In the genomic region with DNA sequence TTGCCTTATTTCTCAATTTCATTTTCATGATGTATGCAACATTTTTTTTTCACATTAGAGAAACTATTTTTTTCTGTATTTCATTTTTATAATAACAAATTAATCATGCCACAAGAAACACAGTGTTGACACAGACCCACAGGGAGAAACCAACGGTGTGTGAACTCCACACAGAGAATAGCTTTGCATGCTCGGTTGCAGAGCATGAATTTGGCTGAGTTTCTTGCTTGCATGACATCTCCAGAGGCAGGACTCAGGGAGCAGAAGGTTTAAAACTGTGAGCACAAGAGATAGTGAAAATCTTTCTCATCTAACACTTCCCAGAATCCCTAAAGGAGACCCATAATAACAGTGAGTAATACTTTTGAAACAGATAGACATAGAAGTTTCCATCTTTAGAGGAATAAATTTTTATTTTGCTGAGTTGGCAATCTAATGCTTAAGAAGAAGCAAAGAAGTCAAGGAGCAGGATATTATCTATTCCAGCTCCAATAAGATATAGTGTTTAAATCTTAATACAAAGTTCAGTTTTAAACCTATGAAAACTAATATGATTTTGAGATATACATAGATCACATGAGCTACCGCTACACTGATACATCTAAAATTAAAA, we compare ENCODE assay signal across 31 cellular contexts.
DNase-seq lines count a peak whose midpoint lies in the region; ATAC-seq, FAIRE-seq and TF ChIP-seq lines count a peak whose summit lies in the region.
"Had no signal": no experiment of that assay in that cellular context is flagged by ENCODE, and none has a peak within 500 bp of the region (broad histone marks: within the 10 kb centered on the region; RNA-seq: fewer than 3 reads in every experiment).

No MANE protein-coding gene starts in this region.

- in situ Hi-C loops in ACHN (cut with HindIII; ENCODE audit: low pct_ligation_motif_present, low pct_unique_long_range_greater_than_20kb, low sequenced_read_pairs) = no loop called here
- in situ Hi-C loops in K562 (cut with MboI) = no loop called here

- DNase-seq in ACHN (peak; percentile 42), NCI-H446 (lab: John Stamatoyannopoulos, UW) (peak; percentile 48 to 74), K562 (ENCODE audit: extremely low read depth in 1 of 4, low spot score in 3 of 4) (no peak), left kidney (ENCODE audit: low read depth, low spot score) (peak; percentile 48), A172 (ENCODE audit: low spot score) (no peak), immature natural killer cell (no peak), mesenteric fat pad (ENCODE audit: low spot score) (no peak)
- DNase-seq: activated CD4-positive, alpha-beta T cell treated with anti-CD3 and anti-CD28 coated beads, Interleukin-2, amount 50 U/mL, for 48 hours; activated naive CD4-positive, alpha-beta T cell; body of pancreas; dermis blood vessel endothelial cell; DMS153; endodermal cell; H7; left colon; NCI-H146; NCI-H510A; PC-9; right cardiac atrium; stimulated activated CD8-positive, alpha-beta memory T cell treated with anti-CD3 and anti-CD28 coated beads, Interleukin-4, amount 100 ng/mL, for 48 hours; T-helper 2 cell; testis had no signal

- TF ChIP-seq CTCF in K562 (IDR thresholded peaks at IDR 0.05 in 2 of 3, conservative IDR thresholded peaks at IDR 0.05 in 1 of 3; ENCODE audit: insufficient read depth in 2 of 3, low read depth in 1 of 3, low read length in 3 of 3) = no peak

- no peak for TF ChIP-seq RAD21 in K562 (CRISPR knock-in tag; conservative IDR thresholded peaks at IDR 0.05 in 1 of 2, IDR thresholded peaks at IDR 0.05 in 1 of 2)

- H3K4me1 ChIP-seq in K562 (replicated peaks in 1 of 2; ENCODE audit: control insufficient read depth in 2 of 2, insufficient read depth in 2 of 2, low read length in 2 of 2) = no peaks in the 10 kb centered on the region
- H3K4me1 ChIP-seq: body of pancreas, esophagus muscularis mucosa, neural progenitor cell, parathyroid adenoma, testis had no signal

- H3K27ac ChIP-seq in K562 (ENCODE audit: extremely low read depth, low read depth, low read length) = no peak overlapping the region
- H3K27ac ChIP-seq: body of pancreas, esophagus muscularis mucosa, neural progenitor cell, parathyroid adenoma, PC-9, testis had no signal

- TF ChIP-seq POLR2A in K562 (conservative IDR thresholded peaks at IDR 0.05) = no peak

- H3K27ac Mint-ChIP-seq in immature natural killer cell = no peak overlapping the region
- H3K27ac Mint-ChIP-seq: B cell; endodermal cell; neural progenitor cell; stimulated activated naive CD8-positive, alpha-beta T cell treated with anti-CD3 and anti-CD28 coated beads, Interleukin-15, Interleukin-2, amounts not matched to agents 100 ng/mL and 50 ng/mL, for 24 hours had no signal

- no TSS peak for BruUV-seq in K562 (replicated peaks; lab: Mats Ljungman, UMichigan)

- H3K9me3 Mint-ChIP-seq in immature natural killer cell = peaks cover 0 to 29% (median 17%) of the 10 kb centered on the region in 6 donors
- H3K9me3 Mint-ChIP-seq: neural progenitor cell; stimulated activated naive CD8-positive, alpha-beta T cell treated with anti-CD3 and anti-CD28 coated beads, Interleukin-15, Interleukin-2, amounts not matched to agents 100 ng/mL and 50 ng/mL, for 24 hours had no signal

- H3K27me3 ChIP-seq in K562 (ENCODE audit: control insufficient read depth in 2 of 2, insufficient read depth in 2 of 2, low read length in 2 of 2) = no peaks in the 10 kb centered on the region
- H3K27me3 ChIP-seq: body of pancreas, esophagus muscularis mucosa, neural progenitor cell, testis had no signal

- no peak overlapping the region for H3K4me2 ChIP-seq in K562 (ENCODE audit: insufficient read depth, low read length)
- H3K4me2 ChIP-seq: neural progenitor cell, PC-9 had no signal

- no peaks in the 10 kb centered on the region for H3K27me3 Mint-ChIP-seq in immature natural killer cell (ENCODE audit: low read depth in 3 of 3)
- H3K27me3 Mint-ChIP-seq: B cell; stimulated activated naive CD8-positive, alpha-beta T cell treated with anti-CD3 and anti-CD28 coated beads, Interleukin-15, Interleukin-2, amounts not matched to agents 100 ng/mL and 50 ng/mL, for 24 hours had no signal

- H3K36me3 ChIP-seq in K562 (ENCODE audit: control insufficient read depth, insufficient read depth, low read length) = no peaks in the 10 kb centered on the region
- H3K36me3 ChIP-seq: esophagus muscularis mucosa, neural progenitor cell had no signal

- H3K4me3 Mint-ChIP-seq in immature natural killer cell = no peak overlapping the region
- H3K4me3 Mint-ChIP-seq: B cell; endodermal cell; neural progenitor cell; stimulated activated naive CD8-positive, alpha-beta T cell treated with anti-CD3 and anti-CD28 coated beads, Interleukin-15, Interleukin-2, amounts not matched to agents 100 ng/mL and 50 ng/mL, for 24 hours had no signal

- intact Hi-C loops in K562 (cut with micrococcal nuclease) = no loop called here

- no peaks in the 10 kb centered on the region for H3K79me2 ChIP-seq in K562 (ENCODE audit: control insufficient read depth, insufficient read depth, low read length)
- H3K79me2 ChIP-seq: parathyroid adenoma had no signal

- no peak for TF ChIP-seq EP300 in K562 (IDR thresholded peaks at IDR 0.05; ENCODE audit: low read length)

- no peaks in the 10 kb centered on the region for H3K4me1 Mint-ChIP-seq in immature natural killer cell
- H3K4me1 Mint-ChIP-seq: B cell had no signal

- H3K9ac ChIP-seq in K562 (ENCODE audit: insufficient read depth in 1 of 2, low read depth in 2 of 2, low read length in 2 of 2) = no peak overlapping the region
- H3K9ac ChIP-seq: neural progenitor cell, parathyroid adenoma had no signal

- H2AFZ ChIP-seq in K562 (ENCODE audit: low read depth, low read length) = no peak overlapping the region
- H2AFZ ChIP-seq: neural progenitor cell, parathyroid adenoma, PC-9 had no signal

- FAIRE-seq in K562 (lab: Jason Lieb, UNC) = no peak
- FAIRE-seq: frontal cortex, GM12878 had no signal

- 1% methylated on average over 3 of the region's 3 CpGs for WGBS in K562 (ENCODE audit: insufficient coverage, low coverage, missing lambda C conversion rate)

- ATAC-seq in K562 (no peak), HG02588 (IDR thresholded peaks at IDR 0.05; ENCODE audit: unreplicated experiment) (no peak)
- ATAC-seq: activated CD4-positive, CD25-positive, alpha-beta regulatory T cell treated with anti-CD3 and anti-CD28 coated beads, Interleukin-2, amount 50 U/mL, for 24 hours; body of pancreas; GM12878; left colon; right cardiac atrium had no signal

- H3K9me3 ChIP-seq in K562 (replicated peaks; ENCODE audit: control insufficient read depth, insufficient read depth, low read depth, low read length) = no peaks in the 10 kb centered on the region; the same call in 1 of the 2 replicates
- H3K9me3 ChIP-seq: body of pancreas, esophagus muscularis mucosa, testis had no signal

- H3K9me1 ChIP-seq in K562 (ENCODE audit: control insufficient read depth, insufficient read depth, low read length) = no peaks in the 10 kb centered on the region

- no peak overlapping the region for H3K4me3 ChIP-seq in K562
- H3K4me3 ChIP-seq: body of pancreas, esophagus muscularis mucosa, GM12878, neural progenitor cell, PC-9, testis had no signal

- no peaks in the 10 kb centered on the region for H4K20me1 ChIP-seq in K562 (replicated peaks; ENCODE audit: control insufficient read depth, insufficient read depth, low read length)

- POLR2A ChIA-PET in K562 (lab: Yijun Ruan, JAX) = interaction anchor here (0.6 kb wide), 1 partner anchor 65 kb away, joined by 3 read pairs; no protein-coding TSS in a partner anchor

- CTCF ChIA-PET in K562 (lab: Yijun Ruan, JAX; ENCODE audit: low intra/inter-chr PET ratio) = no interaction called here

- no peaks in the 10 kb centered on the region for H3K36me3 Mint-ChIP-seq in immature natural killer cell
- H3K36me3 Mint-ChIP-seq: neural progenitor cell had no signal

TF ChIP-seq in K562, 482 proteins besides CTCF, POLR2A, EP300 and RAD21 (continues in another document):
- TF ChIP-seq MAFF (IDR thresholded peaks at IDR 0.05; ENCODE audit: low read length) (peak; percentile 82), CREB1 (IDR thresholded peaks at IDR 0.05) (no peak), CREB1 (CRISPR knock-in tag; IDR thresholded peaks at IDR 0.05) (no peak), SMAD3 (CRISPR knock-in tag; conservative IDR thresholded peaks at IDR 0.05) (no peak), HDAC6 (IDR thresholded peaks at IDR 0.05; ENCODE audit: low read depth, low read length) (no peak), HOMEZ (CRISPR knock-in tag; IDR thresholded peaks at IDR 0.05) (no peak), ZNF316 (IDR thresholded peaks at IDR 0.05) (peak; percentile 81), SRSF7 (optimal IDR thresholded peaks at IDR 0.05; ENCODE audit: low read depth, low read length) (no peak)

Comparison
In these comparisons a context has a peak if more than half of its experiments do, and no peak if none do; other contexts are left out.
1. DNase-seq: peak in ACHN (single experiment), NCI-H446 (2 of 2) and left kidney (single experiment); none in K562 (0 of 4), A172 (single experiment), immature natural killer cell (0 of 3) and mesenteric fat pad (single experiment).